ENCODE assay signal across 9 cellular contexts in the genomic region with DNA sequence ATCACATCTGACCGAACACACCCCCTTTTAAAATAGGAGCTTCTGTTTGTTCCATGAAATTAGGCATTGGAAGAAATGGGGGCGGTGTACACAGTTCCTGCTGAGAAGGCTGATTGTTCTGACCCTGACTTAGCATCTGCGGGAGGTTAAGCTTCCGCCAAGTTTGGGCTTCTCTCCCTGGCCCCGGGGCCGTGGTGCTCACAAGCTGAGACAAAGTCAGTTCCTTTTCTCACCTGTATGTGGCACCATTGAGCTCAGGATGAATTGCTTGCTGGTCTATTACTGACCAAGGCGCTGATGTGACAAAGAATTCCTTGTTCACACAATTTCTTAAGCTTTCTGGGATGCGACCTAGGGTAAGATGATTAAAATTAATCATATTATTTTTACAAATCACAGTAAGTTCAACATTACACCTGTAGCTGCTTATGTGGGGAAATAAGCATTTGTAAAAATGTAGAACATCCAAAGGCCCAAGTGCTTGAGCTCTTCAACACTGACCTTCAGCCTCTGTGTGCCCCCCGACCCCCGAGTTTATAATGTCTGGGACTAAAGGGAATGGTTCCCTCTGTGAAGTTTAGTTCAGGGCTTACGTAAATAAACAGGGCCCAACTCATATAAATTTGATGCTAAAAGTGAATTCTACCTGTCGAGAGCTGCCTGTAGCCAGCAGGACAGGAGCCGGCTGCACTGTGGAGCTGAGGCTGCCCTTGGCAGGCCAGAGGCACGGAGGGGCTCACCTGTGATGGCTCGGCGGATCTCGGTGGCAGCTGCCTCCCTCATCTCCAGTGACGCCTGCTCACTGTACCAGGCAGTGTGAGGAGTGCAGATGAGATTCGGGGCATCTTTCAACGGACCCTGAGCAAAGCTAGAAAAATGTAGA. TPM values are rescaled to one million over a fixed set of nuclear protein-coding genes. Genes with fewer than 3 reads are reported as not detected.
DNase-seq lines count a peak whose midpoint lies in the region; ATAC-seq and TF ChIP-seq lines count a peak whose summit lies in the region.
"Had no signal": no experiment of that assay in that cellular context is flagged by ENCODE, and none has a peak within 500 bp of the region (broad histone marks: within the 10 kb centered on the region; RNA-seq: fewer than 3 reads in every experiment).

No MANE protein-coding gene starts in this region.

- intact Hi-C loops in body of pancreas (cut with DNase I) = no loop called here

- no peak overlapping the region for H3K4me3 ChIP-seq in body of pancreas
- H3K4me3 ChIP-seq: BLaER1 treated with 17β-estradiol and CSF1 and Interleukin-3, amounts not matched to agents 10 nM and 100 nM had no signal

- no peaks in the 10 kb centered on the region for H3K27me3 ChIP-seq in body of pancreas
- H3K27me3 ChIP-seq: BLaER1 treated with 17β-estradiol and CSF1 and Interleukin-3, amounts not matched to agents 10 nM and 100 nM had no signal

- no peak for TF ChIP-seq POLR2A in body of pancreas (IDR thresholded peaks at IDR 0.05)

- no peaks in the 10 kb centered on the region for H3K4me1 ChIP-seq in body of pancreas

- H3K9me3 ChIP-seq in body of pancreas = no peaks in the 10 kb centered on the region
- H3K9me3 ChIP-seq: BLaER1 treated with 17β-estradiol and CSF1 and Interleukin-3, amounts not matched to agents 10 nM and 100 nM had no signal

- TF ChIP-seq CTCF in body of pancreas (IDR thresholded peaks at IDR 0.05) = peak; percentile 46 to 85 (median 81)

- peak overlapping the region in 1 of 4 donors; percentile 23 for H3K27ac ChIP-seq in body of pancreas
- H3K27ac ChIP-seq: BLaER1 treated with 17β-estradiol and CSF1 and Interleukin-3, amounts not matched to agents 10 nM and 100 nM had no signal

- peaks cover 17 to 36% of the 10 kb centered on the region in 2 donors for H3K36me3 ChIP-seq in body of pancreas (replicated peaks in 1 of 2; ENCODE audit: insufficient read depth in 1 of 2, low read depth in 2 of 2)

- peak; percentile 84 for ATAC-seq in body of pancreas

- peak; percentile 18 for DNase-seq in NCI-H2171 treated with DMSO at 0.1 percent for 48 hours (lab: John Stamatoyannopoulos, UW)
- no peak for DNase-seq in NCI-H2171 (lab: John Stamatoyannopoulos, UW)
- peak; percentile 60 for DNase-seq in H4 (ENCODE audit: low spot score)
- peak; percentile 3 for DNase-seq in NCI-H345 treated with DMSO at 0.1 percent for 48 hours (lab: John Stamatoyannopoulos, UW; ENCODE audit: unreplicated experiment)
- peak; percentile 77 to 86 (median 81) for DNase-seq in body of pancreas
- DNase-seq in inferior parietal cortex (ENCODE audit: extremely low spot score) = peak; percentile 80
- peak; percentile 18 for DNase-seq in stimulated activated CD4-positive, alpha-beta T cell treated with anti-CD3 and anti-CD28 coated beads, Interleukin-4, amount 100 ng/mL, for 24 hours
- DNase-seq in amniotic stem cell (lab: John Stamatoyannopoulos, UW) = no peak

- WGBS in body of pancreas, 2 donors = 62 to 65% methylated on average over 19 to 20 of the region's 20 CpGs

RNA-seq across cellular contexts. Expression of a gene that starts 50.8 kb away (rescaled TPM):
- total RNA-seq in H4 (2014; rRNA removed; shearing (Covaris generic)) = 20.9 and 22.2 TPM in 2 replicates
- 10 to 100 TPM; 12.2 to 21.1 TPM for total RNA-seq in body of pancreas

Comparison
In these comparisons a context has a peak if more than half of its experiments do, and no peak if none do; other contexts are left out.
1. DNase-seq: peak in NCI-H2171 treated with DMSO at 0.1 percent for 48 hours (single experiment), H4 (single experiment), NCI-H345 treated with DMSO at 0.1 percent for 48 hours (single experiment), body of pancreas (4 of 4), inferior parietal cortex (single experiment) and stimulated activated CD4-positive, alpha-beta T cell treated with anti-CD3 and anti-CD28 coated beads, Interleukin-4, amount 100 ng/mL, for 24 hours (single experiment); none in NCI-H2171 (single experiment) and amniotic stem cell (single experiment).